Comparison of ENCODE assay signal across 8 cellular contexts in the genomic region with DNA sequence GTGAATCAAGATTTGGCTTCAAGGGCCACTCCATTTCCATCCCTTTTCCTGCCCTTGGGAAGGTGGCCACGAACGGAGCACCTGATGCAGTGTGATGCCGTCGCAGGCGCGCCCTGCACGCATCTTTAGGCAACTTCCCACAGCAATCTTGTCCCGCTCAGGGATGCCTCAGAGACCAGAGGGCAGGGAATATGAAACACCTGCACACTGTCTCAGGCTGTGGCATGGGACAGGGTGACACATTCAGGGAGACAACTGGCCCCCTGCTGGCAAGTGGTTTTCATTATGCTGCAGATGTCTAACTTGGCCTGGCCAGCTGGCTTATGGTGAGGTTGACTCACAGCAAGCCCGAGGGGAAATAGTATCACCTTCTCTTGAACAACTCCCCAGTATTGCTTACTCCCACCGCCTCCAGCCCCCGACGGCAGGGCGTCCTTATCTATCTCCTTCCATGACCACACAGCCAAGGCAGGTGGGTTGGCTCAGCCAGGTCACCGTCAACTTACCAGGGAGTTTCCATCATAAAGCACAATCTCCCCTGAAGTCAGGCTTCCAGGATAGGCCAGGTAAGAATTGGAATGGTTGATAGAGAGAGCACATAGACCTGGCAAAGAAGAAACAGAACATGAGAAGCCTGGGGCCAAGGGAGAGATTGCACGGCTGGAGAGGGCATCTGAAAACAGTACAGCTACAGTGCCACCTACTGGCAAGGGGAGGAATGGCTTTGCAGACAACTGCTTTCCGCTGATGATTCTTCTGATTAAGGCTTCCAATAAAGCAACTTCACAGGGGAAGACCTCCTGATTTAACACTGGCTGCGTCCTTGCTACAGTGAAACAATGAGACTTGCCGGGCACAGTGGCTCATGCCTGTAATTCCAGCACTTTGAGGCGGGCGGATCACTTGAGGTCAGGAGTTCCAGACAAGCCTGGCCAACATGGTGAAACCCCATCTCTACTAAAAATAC. TPM values are rescaled to one million over a fixed set of nuclear protein-coding genes. Genes with fewer than 3 reads are reported as not detected.
DNase-seq lines count a peak whose midpoint lies in the region; ATAC-seq lines count a peak whose summit lies in the region.

No MANE protein-coding gene starts in this region.

- no peaks in the 10 kb centered on the region for H3K27me3 Mint-ChIP-seq in central memory CD8-positive, alpha-beta T cell

- H3K36me3 Mint-ChIP-seq in central memory CD8-positive, alpha-beta T cell (ENCODE audit: insufficient read depth): peaks cover 19% of the 10 kb centered on the region

- peak overlapping the region; percentile 97 for H3K27ac Mint-ChIP-seq in central memory CD8-positive, alpha-beta T cell (ENCODE audit: low read depth)

- intact Hi-C loops in posterior vena cava (cut with DNase I): loop anchor here in 1 of 2 donors (10.0 kb wide), 1 partner anchor 171 kb away; no protein-coding TSS in a partner anchor

- peak; percentile 50 for DNase-seq in GM04504 (ENCODE audit: low read depth)
- peak; percentile 38 for DNase-seq in NCI-H446 treated with DMSO at 0.1 percent for 48 hours (lab: John Stamatoyannopoulos, UW)
- DNase-seq in activated CD4-positive, CD25-positive, alpha-beta regulatory T cell treated with anti-CD3 and anti-CD28 coated beads, Interleukin-2, amount 50 U/mL, for 72 hours: peak; percentile 77
- peak; percentile 76 to 78 for DNase-seq in central memory CD8-positive, alpha-beta T cell (ENCODE audit: low spot score in 2 of 2)
- peak; percentile 90 for DNase-seq in left kidney (ENCODE audit: low read depth, low spot score)
- peak; percentile 65 to 71 (median 68) for DNase-seq in stimulated activated CD4-positive, alpha-beta T cell treated with anti-CD3 and anti-CD28 coated beads, TNF-alpha, amount 100 ng/mL, for 1 hour (ENCODE audit: low read depth in 3 of 3, low spot score in 1 of 3)
- DNase-seq in posterior vena cava (ENCODE audit: low spot score): no peak

- H3K4me3 Mint-ChIP-seq in central memory CD8-positive, alpha-beta T cell: peak overlapping the region; percentile 72

- ATAC-seq in HG03135 (IDR thresholded peaks at IDR 0.05; ENCODE audit: unreplicated experiment): peak; percentile 50
- peak; percentile 69 for ATAC-seq in central memory CD8-positive, alpha-beta T cell (replicated peaks; ENCODE audit: extremely low read depth, poor library complexity, severe bottlenecking)

- H3K4me1 Mint-ChIP-seq in central memory CD8-positive, alpha-beta T cell: peaks cover 41% of the 10 kb centered on the region

- no peaks in the 10 kb centered on the region for H3K9me3 Mint-ChIP-seq in central memory CD8-positive, alpha-beta T cell

RNA-seq across cellular contexts. Expression of gene WIPI1, which starts 21.1 kb away (rescaled TPM):
- 10 to 100 TPM; 50.3 to 54.1 TPM for total RNA-seq in posterior vena cava
